9 cellular contexts compared by ENCODE assay signal in the genomic region with DNA sequence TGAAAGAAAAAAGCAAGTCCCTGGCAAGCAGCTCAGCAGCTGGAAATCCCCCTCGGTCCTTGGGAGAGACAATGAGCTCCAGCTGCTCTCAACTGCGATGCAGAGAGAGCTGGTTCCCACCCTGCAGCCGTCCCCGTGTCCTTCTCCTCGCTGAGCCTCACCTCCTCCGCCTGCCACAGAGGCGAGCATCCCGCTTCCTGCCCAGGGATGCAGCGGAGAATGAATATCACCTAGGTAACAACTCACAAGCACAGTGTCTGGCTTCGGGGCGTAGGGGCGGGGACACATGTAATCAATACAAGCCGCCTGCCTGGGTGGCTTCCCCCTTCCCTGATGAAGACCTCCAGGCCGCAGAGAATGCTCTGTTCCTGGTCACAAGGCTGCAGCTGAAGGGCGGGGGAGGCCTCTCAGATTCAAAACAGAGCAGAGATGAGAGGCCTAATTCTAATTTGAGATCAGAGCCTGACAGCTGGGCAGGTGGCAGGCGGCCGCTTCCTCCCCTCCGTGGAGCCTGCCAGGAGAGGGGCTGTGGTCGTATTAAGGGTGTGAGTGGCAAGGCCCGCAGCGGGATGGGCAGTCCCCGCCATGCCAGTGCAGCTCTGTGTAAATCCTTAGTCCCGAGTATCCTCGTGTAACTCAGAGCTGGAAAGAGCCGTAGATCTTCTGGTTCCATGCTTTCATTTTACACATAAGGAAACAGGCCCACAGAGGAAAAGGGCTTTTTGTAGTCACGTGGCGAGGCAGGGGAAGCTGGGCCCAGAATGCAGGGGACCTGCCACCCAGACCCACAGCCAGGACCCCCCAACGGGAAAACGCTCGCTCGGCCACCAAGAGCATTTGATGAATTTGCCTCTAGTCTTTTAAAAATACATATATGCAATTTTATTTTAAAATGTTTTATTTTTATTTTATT. TPM values are rescaled to one million over a fixed set of nuclear protein-coding genes. Genes with fewer than 3 reads are reported as not detected.
A peak's percentile ranks its signal among the peaks of the same experiment; 100 is the strongest.
DNase-seq lines count a peak whose midpoint lies in the region; ATAC-seq and TF ChIP-seq lines count a peak whose summit lies in the region.
"Had no signal": no experiment of that assay in that cellular context is flagged by ENCODE, and none has a peak within 500 bp of the region (broad histone marks: within the 10 kb centered on the region; RNA-seq: fewer than 3 reads in every experiment).

No MANE protein-coding gene starts in this region.

- no peak for TF ChIP-seq POLR2A in Peyer's patch (IDR thresholded peaks at IDR 0.05)

- H3K9me3 Mint-ChIP-seq in activated naive CD4-positive, alpha-beta T cell treated with anti-CD3 and anti-CD28 coated beads for 36 hours, result no peaks in the 10 kb centered on the region

- H3K4me3 Mint-ChIP-seq in activated naive CD4-positive, alpha-beta T cell treated with anti-CD3 and anti-CD28 coated beads for 36 hours, result peak overlapping the region; percentile 24

- H3K27ac ChIP-seq in Peyer's patch, result peak overlapping the region; percentile 22 to 73 (median 38)
- H3K27ac ChIP-seq in stomach smooth muscle (ENCODE audit: low read length), result no peak overlapping the region

- H3K36me3 ChIP-seq in Peyer's patch (no peaks in the 10 kb centered on the region), stomach smooth muscle (ENCODE audit: control insufficient read depth in 2 of 2, insufficient read depth in 2 of 2, low read length in 2 of 2) (no peaks in the 10 kb centered on the region)

- ATAC-seq in HG03280 (IDR thresholded peaks at IDR 0.05; ENCODE audit: unreplicated experiment), result peak; percentile 25
- ATAC-seq in left ventricle myocardium superior, result peak; percentile 64

- H3K36me3 Mint-ChIP-seq in activated naive CD4-positive, alpha-beta T cell treated with anti-CD3 and anti-CD28 coated beads for 36 hours (ENCODE audit: low read depth), result no peaks in the 10 kb centered on the region

- H3K4me1 ChIP-seq in Peyer's patch, result peaks cover 0 to 24% (median 8%) of the 10 kb centered on the region in 4 donors
- H3K4me1 ChIP-seq in stomach smooth muscle (ENCODE audit: control insufficient read depth, insufficient read depth, low read length), result peaks cover 5% of the 10 kb centered on the region

- peaks cover 42% of the 10 kb centered on the region for H3K4me1 Mint-ChIP-seq in activated naive CD4-positive, alpha-beta T cell treated with anti-CD3 and anti-CD28 coated beads for 36 hours (ENCODE audit: low read depth)

- H3K27ac Mint-ChIP-seq in activated naive CD4-positive, alpha-beta T cell treated with anti-CD3 and anti-CD28 coated beads for 36 hours, result no peak overlapping the region

- H3K4me3 ChIP-seq in Peyer's patch, result peak overlapping the region in 1 of 4 donors; percentile 23
- H3K4me3 ChIP-seq in stomach smooth muscle (ENCODE audit: low read length in 2 of 2), result no peak overlapping the region

- CTCF ChIA-PET in activated naive CD4-positive, alpha-beta T cell treated with anti-CD3 and anti-CD28 coated beads for 36 hours (lab: Charles Lee), result interaction anchor here (1.3 to 3.5 kb wide), 4 partner anchors 10 to 119 kb away, joined by 4 to 17 read pairs (median 8); no protein-coding TSS in a partner anchor

- TF ChIP-seq CTCF in Peyer's patch (IDR thresholded peaks at IDR 0.05), result no peak

- H3K27me3 Mint-ChIP-seq in activated naive CD4-positive, alpha-beta T cell treated with anti-CD3 and anti-CD28 coated beads for 36 hours (ENCODE audit: low read depth), result no peaks in the 10 kb centered on the region

- intact Hi-C loops in activated naive CD4-positive, alpha-beta T cell treated with anti-CD3 and anti-CD28 coated beads for 36 hours (cut with micrococcal nuclease), result no loop called here
- intact Hi-C loops in left ventricle myocardium superior (cut with micrococcal nuclease), result no loop called here

- DNase-seq in activated naive CD4-positive, alpha-beta T cell treated with anti-CD3 and anti-CD28 coated beads for 36 hours, result peak; percentile 46
- no peak for DNase-seq in activated naive CD4-positive, alpha-beta T cell (lab: John Stamatoyannopoulos, UW)
- DNase-seq in Peyer's patch, result peak in 2 of 3 donors; percentile 62 to 80
- no peak for DNase-seq in left ventricle myocardium superior
- no peak for DNase-seq in SIG-M5 (lab: John Stamatoyannopoulos, UW)
- DNase-seq in HCEC 1CT, result no peak

- H3K9me3 ChIP-seq in Peyer's patch (no peaks in the 10 kb centered on the region), stomach smooth muscle (ENCODE audit: control insufficient read depth in 2 of 2, low read length in 2 of 2) (no peaks in the 10 kb centered on the region)

- H3K9ac ChIP-seq in stomach smooth muscle (ENCODE audit: low read length in 2 of 2), result peak overlapping the region; percentile 42 to 50

- H3K27me3 ChIP-seq in Peyer's patch, result no peaks in the 10 kb centered on the region
- H3K27me3 ChIP-seq in stomach smooth muscle (ENCODE audit: control insufficient read depth in 1 of 2, insufficient read depth in 2 of 2, low read length in 2 of 2), result no peaks in the 10 kb centered on the region

RNA-seq across cellular contexts. Expression of a gene that starts 24.3 kb away (rescaled TPM):
- total RNA-seq in activated naive CD4-positive, alpha-beta T cell treated with anti-CD3 and anti-CD28 coated beads for 36 hours, result not detected
- total RNA-seq in Peyer's patch (not detected), left ventricle myocardium superior (not detected)
- total RNA-seq: lung microvascular endothelial cell had no signal

RNA-seq across cellular contexts. Expression of a gene that starts 29.4 kb away (rescaled TPM):
- total RNA-seq in activated naive CD4-positive, alpha-beta T cell treated with anti-CD3 and anti-CD28 coated beads for 36 hours, result not detected
- total RNA-seq in Peyer's patch, result 100 to 1,000 TPM in 3 of 4 donors, 10 to 100 TPM in 1; 25.6 to 284 (median 204) TPM
- not detected for total RNA-seq in left ventricle myocardium superior
- total RNA-seq: lung microvascular endothelial cell had no signal

Comparison
In these comparisons a context has a peak if more than half of its experiments do, and no peak if none do; other contexts are left out.
1. DNase-seq: peak in activated naive CD4-positive, alpha-beta T cell treated with anti-CD3 and anti-CD28 coated beads for 36 hours (single experiment) and Peyer's patch (2 of 3); none in activated naive CD4-positive, alpha-beta T cell (0 of 4), left ventricle myocardium superior (single experiment), SIG-M5 (single experiment) and HCEC 1CT (single experiment).
2. RNA of a gene that starts 29.4 kb away (total RNA-seq): 25.6 to 284 TPM in Peyer's patch; not detected in left ventricle myocardium superior (single experiment) and not detected in activated naive CD4-positive, alpha-beta T cell treated with anti-CD3 and anti-CD28 coated beads for 36 hours; every median in the first group is over 10 times any median in the second.